In genomic region chr2:10375570-10376266, GRCh38 we compare ENCODE assay signal across 11 cellular contexts.
DNase-seq lines count a peak whose midpoint lies in the region; ATAC-seq, FAIRE-seq and TF ChIP-seq lines count a peak whose summit lies in the region.
"Had no signal": no experiment of that assay in that cellular context is flagged by ENCODE, and none has a peak within 500 bp of the region (broad histone marks: within the 10 kb centered on the region; RNA-seq: fewer than 3 reads in every experiment).

No MANE protein-coding gene starts in this region.

- DNase-seq in Ammon's horn (ENCODE audit: low spot score): peak; percentile 68
- DNase-seq in NCI-H146 (lab: John Stamatoyannopoulos, UW): peak; percentile 94
- DNase-seq in activated naive CD8-positive, alpha-beta T cell treated with anti-CD3 and anti-CD28 coated beads, Interleukin-2, amount 10 ng/mL, durations not matched to agents 7 days and 5 days: no peak
- no peak for DNase-seq in glutamatergic neuron
- DNase-seq in HepG2 (ENCODE audit: low spot score): no peak
- DNase-seq in AG20443 (ENCODE audit: low spot score): no peak

- H3K4me2 ChIP-seq in HepG2 (ENCODE audit: low read depth, low read length): no peak overlapping the region

- no peaks in the 10 kb centered on the region for H3K9me3 ChIP-seq in HepG2 (ENCODE audit: low read length)

- no peaks in the 10 kb centered on the region for H3K36me3 Mint-ChIP-seq in activated naive CD8-positive, alpha-beta T cell treated with anti-CD3 and anti-CD28 coated beads, Interleukin-2, amount 10 ng/mL, durations not matched to agents 7 days and 5 days
- H3K36me3 Mint-ChIP-seq in glutamatergic neuron (ENCODE audit: unreplicated experiment): no peaks in the 10 kb centered on the region

- intact Hi-C loops in HepG2 (cut with micrococcal nuclease; ENCODE audit: unreplicated experiment): no loop called here

- no peak for TF ChIP-seq POLR2A in HepG2 (IDR thresholded peaks at IDR 0.05; ENCODE audit: insufficient read depth in 1 of 2, low read depth in 2 of 2, low read length in 2 of 2)

- H3K79me2 ChIP-seq in HepG2 (ENCODE audit: insufficient read depth, low read length): no peaks in the 10 kb centered on the region

- no peak for TF ChIP-seq RAD21 in HepG2 (CRISPR knock-in tag; IDR thresholded peaks at IDR 0.05)

- H3K4me3 ChIP-seq in HepG2 (replicated peaks in 1 of 3; ENCODE audit: insufficient read depth in 1 of 3, low read depth in 2 of 3, low read length in 3 of 3): no peak overlapping the region
- H3K4me3 ChIP-seq: K562 had no signal

- BruUV-seq in HepG2 (replicated peaks; lab: Mats Ljungman, UMichigan): no TSS peak

- H3K36me3 ChIP-seq in HepG2 (replicated peaks in 1 of 2; ENCODE audit: control insufficient read depth in 1 of 2, insufficient read depth in 2 of 2, low read length in 2 of 2): peaks cover 0 to 3% of the 10 kb centered on the region in 2 experiments; a peak in 2 of 5 replicates

- H3K4me1 ChIP-seq in HepG2 (ENCODE audit: insufficient read depth, low read length): peaks cover 4% of the 10 kb centered on the region

- 85% methylated on average over 9 of the region's 9 CpGs for WGBS in HepG2 (ENCODE audit: low lambda C conversion rate)

- H3K27me3 Mint-ChIP-seq in activated naive CD8-positive, alpha-beta T cell treated with anti-CD3 and anti-CD28 coated beads, Interleukin-2, amount 10 ng/mL, durations not matched to agents 7 days and 5 days: no peaks in the 10 kb centered on the region
- H3K27me3 Mint-ChIP-seq in glutamatergic neuron (ENCODE audit: unreplicated experiment): peaks cover 8% of the 10 kb centered on the region

- no peak overlapping the region for H3K4me3 Mint-ChIP-seq in activated naive CD8-positive, alpha-beta T cell treated with anti-CD3 and anti-CD28 coated beads, Interleukin-2, amount 10 ng/mL, durations not matched to agents 7 days and 5 days
- H3K4me3 Mint-ChIP-seq in glutamatergic neuron (ENCODE audit: unreplicated experiment): no peak overlapping the region

- no peaks in the 10 kb centered on the region for H3K9me3 Mint-ChIP-seq in activated naive CD8-positive, alpha-beta T cell treated with anti-CD3 and anti-CD28 coated beads, Interleukin-2, amount 10 ng/mL, durations not matched to agents 7 days and 5 days
- H3K9me3 Mint-ChIP-seq in glutamatergic neuron (ENCODE audit: unreplicated experiment): peaks cover 10% of the 10 kb centered on the region

- peaks cover 15% of the 10 kb centered on the region; the same call in 1 of the 2 replicates for H4K20me1 ChIP-seq in HepG2 (ENCODE audit: insufficient read depth, low read length)

- no peaks in the 10 kb centered on the region for H3K27me3 ChIP-seq in HepG2 (ENCODE audit: control insufficient read depth in 1 of 2, insufficient read depth in 2 of 2, low read length in 2 of 2)

- in situ Hi-C loops in HepG2 (cut with HindIII; ENCODE audit: extremely low pct_ligation_motif_present, low pct_unique_long_range_greater_than_20kb): no loop called here

- no peak overlapping the region for H2AFZ ChIP-seq in HepG2 (ENCODE audit: low read length)

- TF ChIP-seq EP300 in HepG2 (IDR thresholded peaks at IDR 0.05; ENCODE audit: low read depth in 2 of 2, low read length in 2 of 2) (no peak), HepG2 (CRISPR knock-in tag; IDR thresholded peaks at IDR 0.05; ENCODE audit: borderline replicate concordance) (no peak)

- FAIRE-seq in HepG2 (lab: Jason Lieb, UNC): no peak
- FAIRE-seq: colon, K562, urothelium cell line had no signal

- POLR2A ChIA-PET in activated naive CD8-positive, alpha-beta T cell treated with anti-CD3 and anti-CD28 coated beads, Interleukin-2, amount 10 ng/mL, durations not matched to agents 7 days and 5 days (lab: Charles Lee): no interaction called here
- POLR2A ChIA-PET in HepG2 (lab: Yijun Ruan, JAX): no interaction called here

- peaks cover 41% of the 10 kb centered on the region for H3K4me1 Mint-ChIP-seq in activated naive CD8-positive, alpha-beta T cell treated with anti-CD3 and anti-CD28 coated beads, Interleukin-2, amount 10 ng/mL, durations not matched to agents 7 days and 5 days
- peaks cover 17% of the 10 kb centered on the region for H3K4me1 Mint-ChIP-seq in glutamatergic neuron (ENCODE audit: low read depth, unreplicated experiment)

- ATAC-seq in GM19372 (IDR thresholded peaks at IDR 0.05; ENCODE audit: low read depth, unreplicated experiment) (peak; percentile 40), HepG2 (no peak), GM18909 (IDR thresholded peaks at IDR 0.05; ENCODE audit: poor library complexity, unreplicated experiment) (no peak)
- no peak for ATAC-seq in activated naive CD8-positive, alpha-beta T cell treated with anti-CD3 and anti-CD28 coated beads, Interleukin-2, amount 10 ng/mL, durations not matched to agents 7 days and 5 days (ENCODE audit: low read depth)

- no peak overlapping the region for H3K9ac ChIP-seq in HepG2 (ENCODE audit: insufficient read depth, low read depth, low read length)

- no peak overlapping the region for H3K27ac ChIP-seq in HepG2 (ENCODE audit: extremely low read length, insufficient read depth, low read length)

- CTCF ChIA-PET in HepG2 (lab: Yijun Ruan, JAX; ENCODE audit: low intra/inter-chr PET ratio, low total read pairs): no interaction called here

- H3K27ac Mint-ChIP-seq in activated naive CD8-positive, alpha-beta T cell treated with anti-CD3 and anti-CD28 coated beads, Interleukin-2, amount 10 ng/mL, durations not matched to agents 7 days and 5 days: peak overlapping the region; percentile 46
- H3K27ac Mint-ChIP-seq in glutamatergic neuron (ENCODE audit: unreplicated experiment): no peak overlapping the region

- no peak for TF ChIP-seq CTCF in glutamatergic neuron (IDR thresholded peaks at IDR 0.05; ENCODE audit: partially characterized antibody, unreplicated experiment)
- no peak for TF ChIP-seq CTCF in HepG2 (CRISPR knock-in tag; IDR thresholded peaks at IDR 0.05)

TF ChIP-seq in HepG2, 621 proteins besides CTCF, POLR2A, EP300 and RAD21:
- no peak for TF ChIP-seq HMG20A (CRISPR knock-in tag; IDR thresholded peaks at IDR 0.05; ENCODE audit: borderline replicate concordance)
- no peak for TF ChIP-seq ZNF18 (CRISPR knock-in tag; IDR thresholded peaks at IDR 0.05; ENCODE audit: insufficient replicate concordance)
- TF ChIP-seq JUN (CRISPR knock-in tag; IDR thresholded peaks at IDR 0.05): no peak
- TF ChIP-seq, protein P1, sequence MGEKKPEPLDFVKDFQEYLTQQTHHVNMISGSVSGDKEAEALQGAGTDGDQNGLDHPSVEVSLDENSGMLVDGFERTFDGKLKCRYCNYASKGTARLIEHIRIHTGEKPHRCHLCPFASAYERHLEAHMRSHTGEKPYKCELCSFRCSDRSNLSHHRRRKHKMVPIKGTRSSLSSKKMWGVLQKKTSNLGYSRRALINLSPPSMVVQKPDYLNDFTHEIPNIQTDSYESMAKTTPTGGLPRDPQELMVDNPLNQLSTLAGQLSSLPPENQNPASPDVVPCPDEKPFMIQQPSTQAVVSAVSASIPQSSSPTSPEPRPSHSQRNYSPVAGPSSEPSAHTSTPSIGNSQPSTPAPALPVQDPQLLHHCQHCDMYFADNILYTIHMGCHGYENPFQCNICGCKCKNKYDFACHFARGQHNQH (CRISPR knock-in tag; IDR thresholded peaks at IDR 0.05): no peak
- TF ChIP-seq RFX5 (IDR thresholded peaks at IDR 0.05; ENCODE audit: low read depth, low read length): no peak
- no peak for TF ChIP-seq ARNT2 (CRISPR knock-in tag; IDR thresholded peaks at IDR 0.05; ENCODE audit: low read depth)
- no peak for TF ChIP-seq ZNF253 (CRISPR knock-in tag; IDR thresholded peaks at IDR 0.05; ENCODE audit: borderline replicate concordance)
- TF ChIP-seq, protein P2, sequence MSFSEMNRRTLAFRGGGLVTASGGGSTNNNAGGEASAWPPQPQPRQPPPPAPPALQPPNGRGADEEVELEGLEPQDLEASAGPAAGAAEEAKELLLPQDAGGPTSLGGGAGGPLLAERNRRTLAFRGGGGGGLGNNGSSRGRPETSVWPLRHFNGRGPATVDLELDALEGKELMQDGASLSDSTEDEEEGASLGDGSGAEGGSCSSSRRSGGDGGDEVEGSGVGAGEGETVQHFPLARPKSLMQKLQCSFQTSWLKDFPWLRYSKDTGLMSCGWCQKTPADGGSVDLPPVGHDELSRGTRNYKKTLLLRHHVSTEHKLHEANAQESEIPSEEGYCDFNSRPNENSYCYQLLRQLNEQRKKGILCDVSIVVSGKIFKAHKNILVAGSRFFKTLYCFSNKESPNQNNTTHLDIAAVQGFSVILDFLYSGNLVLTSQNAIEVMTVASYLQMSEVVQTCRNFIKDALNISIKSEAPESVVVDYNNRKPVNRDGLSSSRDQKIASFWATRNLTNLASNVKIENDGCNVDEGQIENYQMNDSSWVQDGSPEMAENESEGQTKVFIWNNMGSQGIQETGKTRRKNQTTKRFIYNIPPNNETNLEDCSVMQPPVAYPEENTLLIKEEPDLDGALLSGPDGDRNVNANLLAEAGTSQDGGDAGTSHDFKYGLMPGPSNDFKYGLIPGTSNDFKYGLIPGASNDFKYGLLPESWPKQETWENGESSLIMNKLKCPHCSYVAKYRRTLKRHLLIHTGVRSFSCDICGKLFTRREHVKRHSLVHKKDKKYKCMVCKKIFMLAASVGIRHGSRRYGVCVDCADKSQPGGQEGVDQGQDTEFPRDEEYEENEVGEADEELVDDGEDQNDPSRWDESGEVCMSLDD (CRISPR knock-in tag; IDR thresholded peaks at IDR 0.05; ENCODE audit: borderline replicate concordance): no peak
- no peak for TF ChIP-seq ZNF264 (CRISPR knock-in tag; IDR thresholded peaks at IDR 0.05)
TF ChIP-seq in HepG2: peak in this region for 0.

Comparison
In these comparisons a context has a peak if more than half of its experiments do, and no peak if none do; other contexts are left out.
1. DNase-seq: peak in Ammon's horn (single experiment) and NCI-H146 (single experiment); none in activated naive CD8-positive, alpha-beta T cell treated with anti-CD3 and anti-CD28 coated beads, Interleukin-2, amount 10 ng/mL, durations not matched to agents 7 days and 5 days (single experiment), glutamatergic neuron (single experiment), HepG2 (single experiment) and AG20443 (single experiment).